In genomic region chr6:137291441-137291840, GRCh38 we compare ENCODE assay signal across 8 cellular contexts.
DNase-seq lines count a peak whose midpoint lies in the region; ATAC-seq and TF ChIP-seq lines count a peak whose summit lies in the region.

No MANE protein-coding gene starts in this region.

- peak; percentile 72 for ATAC-seq in RWPE2 (ENCODE audit: low read depth)
- ATAC-seq in omental fat pad (ENCODE audit: low FRiP score), result peak; percentile 85
- ATAC-seq in HG03432 (IDR thresholded peaks at IDR 0.05; ENCODE audit: unreplicated experiment), result no peak

- H2AFZ ChIP-seq in fibroblast of lung (ENCODE audit: low read length), result no peak overlapping the region

- H3K27me3 ChIP-seq in RWPE2 (ENCODE audit: insufficient read depth, poor library complexity, severe bottlenecking), result no peaks in the 10 kb centered on the region
- no peaks in the 10 kb centered on the region for H3K27me3 ChIP-seq in fibroblast of lung (ENCODE audit: control insufficient read depth, insufficient read depth, low read length)

- no peak overlapping the region for H3K27ac ChIP-seq in RWPE2 (ENCODE audit: poor library complexity, severe bottlenecking)
- no peak overlapping the region for H3K27ac ChIP-seq in fibroblast of lung (ENCODE audit: insufficient read depth, low read length)

- no peaks in the 10 kb centered on the region for H3K9me3 ChIP-seq in RWPE2 (ENCODE audit: severe bottlenecking)
- no peaks in the 10 kb centered on the region for H3K9me3 ChIP-seq in fibroblast of lung (ENCODE audit: control insufficient read depth, insufficient read depth, low read depth, low read length)

- no peaks in the 10 kb centered on the region for H3K36me3 ChIP-seq in RWPE2 (ENCODE audit: low read depth)
- H3K36me3 ChIP-seq in fibroblast of lung (ENCODE audit: control insufficient read depth, insufficient read depth, low read length), result no peaks in the 10 kb centered on the region

- no peak for TF ChIP-seq CTCF in HFF-Myc (IDR thresholded peaks at IDR 0.05; ENCODE audit: low read depth, low read length, missing control alignments)
- no peak for TF ChIP-seq CTCF in RWPE2 (IDR thresholded peaks at IDR 0.05; ENCODE audit: poor library complexity, severe bottlenecking)
- TF ChIP-seq CTCF in fibroblast of lung (conservative IDR thresholded peaks at IDR 0.05 in 1 of 2, IDR thresholded peaks at IDR 0.05 in 1 of 2; ENCODE audit: low read depth in 1 of 2, low read length in 2 of 2), result no peak
- TF ChIP-seq CTCF in omental fat pad (IDR thresholded peaks at IDR 0.05), result no peak

- H3K4me1 ChIP-seq in RWPE2 (ENCODE audit: insufficient read depth, poor library complexity, severe bottlenecking) (peaks cover 18% of the 10 kb centered on the region), fibroblast of lung (ENCODE audit: control insufficient read depth, extremely low read depth, insufficient read depth, low read length) (no peaks in the 10 kb centered on the region)

- H4K20me1 ChIP-seq in fibroblast of lung (ENCODE audit: control insufficient read depth, extremely low read depth, insufficient read depth, low read length), result no peaks in the 10 kb centered on the region

- DNase-seq in HFF-Myc (ENCODE audit: extremely low read depth, low read depth), result peak; percentile 63
- DNase-seq in RWPE2 (ENCODE audit: low spot score), result no peak
- peak; percentile 35 to 49 for DNase-seq in fibroblast of lung (ENCODE audit: low read depth in 2 of 2)
- DNase-seq in omental fat pad (ENCODE audit: low spot score), result no peak
- DNase-seq in SHP77 (lab: John Stamatoyannopoulos, UW), result no peak
- DNase-seq in T-helper 1 cell, result no peak
- DNase-seq in NCI-H2029 treated with DMSO at 0.1 percent for 48 hours (lab: John Stamatoyannopoulos, UW), result no peak

- H3K79me2 ChIP-seq in fibroblast of lung (ENCODE audit: control insufficient read depth, insufficient read depth, low read length), result no peaks in the 10 kb centered on the region

- H3K4me2 ChIP-seq in fibroblast of lung (ENCODE audit: extremely low read depth, insufficient read depth, low read length), result no peak overlapping the region

- no peak overlapping the region for H3K9ac ChIP-seq in fibroblast of lung (ENCODE audit: insufficient read depth, low read length)

- H3K4me3 ChIP-seq in HFF-Myc (replicated peaks; ENCODE audit: low read depth, low read length), result no peak overlapping the region
- no peak overlapping the region for H3K4me3 ChIP-seq in RWPE2 (ENCODE audit: severe bottlenecking)
- H3K4me3 ChIP-seq in fibroblast of lung (replicated peaks in 1 of 4; ENCODE audit: control extremely low read depth in 1 of 4, insufficient read depth in 1 of 4, low read depth in 3 of 4, low read length in 4 of 4), result no peak overlapping the region

Comparison
In these comparisons a context has a peak if more than half of its experiments do, and no peak if none do; other contexts are left out.
1. DNase-seq: peak in HFF-Myc (single experiment) and fibroblast of lung (2 of 2); none in RWPE2 (single experiment), omental fat pad (single experiment), SHP77 (0 of 2), T-helper 1 cell (0 of 5) and NCI-H2029 treated with DMSO at 0.1 percent for 48 hours (single experiment).